Comparison of ENCODE assay signal across 1 cellular context in genomic region chr5:180291234-180291940, GRCh38.
TF ChIP-seq lines count a peak whose summit lies in the region.

No MANE protein-coding gene starts in this region.

TF ChIP-seq in K562, 482 proteins besides CTCF, POLR2A, EP300 and RAD21 (continued from another document):
- TF ChIP-seq, protein P1, sequence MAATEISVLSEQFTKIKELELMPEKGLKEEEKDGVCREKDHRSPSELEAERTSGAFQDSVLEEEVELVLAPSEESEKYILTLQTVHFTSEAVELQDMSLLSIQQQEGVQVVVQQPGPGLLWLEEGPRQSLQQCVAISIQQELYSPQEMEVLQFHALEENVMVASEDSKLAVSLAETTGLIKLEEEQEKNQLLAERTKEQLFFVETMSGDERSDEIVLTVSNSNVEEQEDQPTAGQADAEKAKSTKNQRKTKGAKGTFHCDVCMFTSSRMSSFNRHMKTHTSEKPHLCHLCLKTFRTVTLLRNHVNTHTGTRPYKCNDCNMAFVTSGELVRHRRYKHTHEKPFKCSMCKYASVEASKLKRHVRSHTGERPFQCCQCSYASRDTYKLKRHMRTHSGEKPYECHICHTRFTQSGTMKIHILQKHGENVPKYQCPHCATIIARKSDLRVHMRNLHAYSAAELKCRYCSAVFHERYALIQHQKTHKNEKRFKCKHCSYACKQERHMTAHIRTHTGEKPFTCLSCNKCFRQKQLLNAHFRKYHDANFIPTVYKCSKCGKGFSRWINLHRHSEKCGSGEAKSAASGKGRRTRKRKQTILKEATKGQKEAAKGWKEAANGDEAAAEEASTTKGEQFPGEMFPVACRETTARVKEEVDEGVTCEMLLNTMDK (IDR thresholded peaks at IDR 0.05; ENCODE audit: borderline replicate concordance, insufficient read depth, low read depth, low read length, poor library complexity, severe bottlenecking): peak; percentile 76
- 0 out of 4 replicates have a peak, but pooled peaks of 1 of the 2 experiments have one; percentile 44 for TF ChIP-seq UBTF (IDR thresholded peaks at IDR 0.05; ENCODE audit: borderline replicate concordance in 1 of 2, low read depth in 2 of 2, low read length in 2 of 2)
- 0 out of 4 replicates have a peak, but pooled peaks of 1 of the 2 experiments have one; percentile 13 for TF ChIP-seq NONO (IDR thresholded peaks at IDR 0.05; ENCODE audit: low read depth in 2 of 2, low read length in 1 of 2)
- TF ChIP-seq, protein P2, sequence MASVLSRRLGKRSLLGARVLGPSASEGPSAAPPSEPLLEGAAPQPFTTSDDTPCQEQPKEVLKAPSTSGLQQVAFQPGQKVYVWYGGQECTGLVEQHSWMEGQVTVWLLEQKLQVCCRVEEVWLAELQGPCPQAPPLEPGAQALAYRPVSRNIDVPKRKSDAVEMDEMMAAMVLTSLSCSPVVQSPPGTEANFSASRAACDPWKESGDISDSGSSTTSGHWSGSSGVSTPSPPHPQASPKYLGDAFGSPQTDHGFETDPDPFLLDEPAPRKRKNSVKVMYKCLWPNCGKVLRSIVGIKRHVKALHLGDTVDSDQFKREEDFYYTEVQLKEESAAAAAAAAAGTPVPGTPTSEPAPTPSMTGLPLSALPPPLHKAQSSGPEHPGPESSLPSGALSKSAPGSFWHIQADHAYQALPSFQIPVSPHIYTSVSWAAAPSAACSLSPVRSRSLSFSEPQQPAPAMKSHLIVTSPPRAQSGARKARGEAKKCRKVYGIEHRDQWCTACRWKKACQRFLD (CRISPR knock-in tag; IDR thresholded peaks at IDR 0.05): no peak
- peak; percentile 43; the same call in 1 of the 2 replicates for TF ChIP-seq PHF8 (IDR thresholded peaks at IDR 0.05; ENCODE audit: borderline replicate concordance, low read length)
- TF ChIP-seq HES1 (IDR thresholded peaks at IDR 0.05; ENCODE audit: low read depth): no peak
- peak; percentile 54 for TF ChIP-seq RBFOX2 (IDR thresholded peaks at IDR 0.05; ENCODE audit: low read depth, low read length)
- peak in 1 of 2 experiments; percentile 37; a peak in 1 of 4 replicates for TF ChIP-seq SIN3A (IDR thresholded peaks at IDR 0.05; ENCODE audit: borderline replicate concordance in 2 of 2, control insufficient read depth in 1 of 2, low read depth in 2 of 2, low read length in 2 of 2)
